ENCODE assay signal across 17 cellular contexts in genomic region chr3:123870033-123870432, GRCh38. TPM values are rescaled to one million over a fixed set of nuclear protein-coding genes. Genes with fewer than 3 reads are reported as not detected.
DNase-seq lines count a peak whose midpoint lies in the region; ATAC-seq, FAIRE-seq and TF ChIP-seq lines count a peak whose summit lies in the region.
"Had no signal": no experiment of that assay in that cellular context is flagged by ENCODE, and none has a peak within 500 bp of the region (broad histone marks: within the 10 kb centered on the region; RNA-seq: fewer than 3 reads in every experiment).

No MANE protein-coding gene starts in this region.

- H3K9ac ChIP-seq in BLaER1 treated with 17β-estradiol and CSF1 and Interleukin-3, amounts not matched to agents 10 nM and 100 nM, result no peak overlapping the region
- H3K9ac ChIP-seq in astrocyte (ENCODE audit: low read length), result no peak overlapping the region

- peaks cover 3% of the 10 kb centered on the region for H3K9me3 Mint-ChIP-seq in astrocyte (ENCODE audit: unreplicated experiment)

- no peaks in the 10 kb centered on the region; a peak in 1 of 22 replicates for H4K20me1 ChIP-seq in BLaER1 treated with 17β-estradiol and CSF1 and Interleukin-3, amounts not matched to agents 10 nM and 100 nM
- H4K20me1 ChIP-seq in astrocyte (ENCODE audit: insufficient read depth, low read length), result no peaks in the 10 kb centered on the region

- no peak for TF ChIP-seq CTCF in astrocyte (IDR thresholded peaks at IDR 0.05; ENCODE audit: insufficient read depth, low read depth, low read length)

- DNase-seq in HTR-8/SVneo (ENCODE audit: insufficient read length, low spot score) (peak; percentile 49), astrocyte (ENCODE audit: low read depth) (peak; percentile 47), myocyte (ENCODE audit: low read depth) (peak; percentile 93), NOMO-1 treated with DMSO at 0.1 percent for 48 hours (lab: John Stamatoyannopoulos, UW; ENCODE audit: unreplicated experiment) (no peak), erythroblast (lab: John Stamatoyannopoulos, UW) (no peak)
- DNase-seq in activated naive CD4-positive, alpha-beta T cell treated with Interleukin-2 at 50 U/mL for 16 hours, result no peak
- DNase-seq: activated CD4-positive, alpha-beta T cell treated with anti-CD3 and anti-CD28 coated beads, Interleukin-2, amount 50 U/mL, for 48 hours; activated gamma-delta T cell treated with Interleukin-2 at 50 U/mL for 16 hours; NCI-H2029 treated with DMSO at 0.1 percent for 48 hours; T1000; upper lobe of right lung had no signal

- peaks cover 96% of the 10 kb centered on the region for H3K79me2 ChIP-seq in astrocyte (ENCODE audit: insufficient read depth, low read length)

- peaks cover 0 to 62% (median 21%) of the 10 kb centered on the region in 11 experiments; a peak in 14 of 22 replicates for H3K36me3 ChIP-seq in BLaER1 treated with 17β-estradiol and CSF1 and Interleukin-3, amounts not matched to agents 10 nM and 100 nM
- peaks cover 4% of the 10 kb centered on the region for H3K36me3 ChIP-seq in astrocyte (ENCODE audit: insufficient read depth, low read length)
- H3K36me3 ChIP-seq: cardiac muscle cell, prostate gland, upper lobe of right lung had no signal

- no peak overlapping the region for H3K4me3 Mint-ChIP-seq in astrocyte (ENCODE audit: unreplicated experiment)

- H3K27me3 Mint-ChIP-seq in astrocyte (ENCODE audit: low read depth, unreplicated experiment), result peaks cover 2% of the 10 kb centered on the region

- peak overlapping the region in 3 of 11 experiments; percentile 8 to 12 (median 9); a peak in 1 of 22 replicates for H3K27ac ChIP-seq in BLaER1 treated with 17β-estradiol and CSF1 and Interleukin-3, amounts not matched to agents 10 nM and 100 nM
- H3K27ac ChIP-seq in astrocyte (ENCODE audit: low read depth, low read length), result no peak overlapping the region
- H3K27ac ChIP-seq: cardiac muscle cell, prostate gland, upper lobe of right lung had no signal

- no peak overlapping the region for H2AFZ ChIP-seq in astrocyte (ENCODE audit: low read depth, low read length)

- peak overlapping the region; percentile 4 to 62 (median 34); a peak in 20 of 22 replicates for H3K4me2 ChIP-seq in BLaER1 treated with 17β-estradiol and CSF1 and Interleukin-3, amounts not matched to agents 10 nM and 100 nM
- H3K4me2 ChIP-seq in astrocyte (ENCODE audit: low read length), result peak overlapping the region; percentile 52

- no peak for FAIRE-seq in HTR-8/SVneo (lab: Jason Lieb, UNC)
- no peak for FAIRE-seq in astrocyte (lab: Jason Lieb, UNC)

- no peak overlapping the region for H3K27ac Mint-ChIP-seq in astrocyte (ENCODE audit: unreplicated experiment)

- peaks cover 0 to 43% (median 26%) of the 10 kb centered on the region in 11 experiments; a peak in 18 of 22 replicates for H3K9me3 ChIP-seq in BLaER1 treated with 17β-estradiol and CSF1 and Interleukin-3, amounts not matched to agents 10 nM and 100 nM (replicated peaks in 1 of 11)
- no peaks in the 10 kb centered on the region for H3K9me3 ChIP-seq in astrocyte (ENCODE audit: insufficient read depth, low read depth, low read length)
- H3K9me3 ChIP-seq: prostate gland, upper lobe of right lung had no signal

- H3K36me3 Mint-ChIP-seq in astrocyte (ENCODE audit: low read depth, unreplicated experiment), result peaks cover 28% of the 10 kb centered on the region

- H3K4me3 ChIP-seq in BLaER1 treated with 17β-estradiol and CSF1 and Interleukin-3, amounts not matched to agents 10 nM and 100 nM, result no peak overlapping the region
- no peak overlapping the region for H3K4me3 ChIP-seq in astrocyte (ENCODE audit: insufficient read depth, low read depth, low read length)
- H3K4me3 ChIP-seq: cardiac muscle cell, prostate gland, upper lobe of right lung had no signal

- peaks cover 6 to 13% (median 11%) of the 10 kb centered on the region in 10 experiments; a peak in 15 of 20 replicates for H3K4me1 ChIP-seq in BLaER1 treated with 17β-estradiol and CSF1 and Interleukin-3, amounts not matched to agents 10 nM and 100 nM
- peaks cover 19% of the 10 kb centered on the region for H3K4me1 ChIP-seq in astrocyte (ENCODE audit: insufficient read depth, low read length)
- H3K4me1 ChIP-seq: prostate gland, upper lobe of right lung had no signal

- TF ChIP-seq POLR2A in erythroblast (IDR thresholded peaks at IDR 0.05; ENCODE audit: low read length), result no peak

- ATAC-seq in HG02970 (IDR thresholded peaks at IDR 0.05; ENCODE audit: low FRiP score, unreplicated experiment), result no peak
- ATAC-seq: left lobe of liver, Right ventricle myocardium inferior, upper lobe of right lung had no signal

- peaks cover 13% of the 10 kb centered on the region for H3K4me1 Mint-ChIP-seq in astrocyte (ENCODE audit: low read depth, unreplicated experiment)

- no peaks in the 10 kb centered on the region for H3K27me3 ChIP-seq in BLaER1 treated with 17β-estradiol and CSF1 and Interleukin-3, amounts not matched to agents 10 nM and 100 nM
- no peaks in the 10 kb centered on the region for H3K27me3 ChIP-seq in astrocyte (ENCODE audit: insufficient read depth, low read length)
- H3K27me3 ChIP-seq: cardiac muscle cell, upper lobe of right lung had no signal

RNA-seq across cellular contexts. Expression of gene MYLK, which starts 14.1 kb away (rescaled TPM):
- 50.5 and 53.6 TPM in 2 replicates for total RNA-seq in astrocyte
- 28.3 and 46.2 TPM in 2 replicates for total RNA-seq in myocyte
- 145 TPM for polyA plus RNA-seq in myocyte (2012)

Comparison
In these comparisons a context has a peak if more than half of its experiments do, and no peak if none do; other contexts are left out.
1. DNase-seq: peak in HTR-8/SVneo (single experiment), astrocyte (single experiment) and myocyte (single experiment); none in activated naive CD4-positive, alpha-beta T cell treated with Interleukin-2 at 50 U/mL for 16 hours (single experiment), NOMO-1 treated with DMSO at 0.1 percent for 48 hours (single experiment) and erythroblast (0 of 2).